7 cellular contexts compared by ENCODE assay signal in genomic region chr6:82032444-82032843, GRCh38.
"Had no signal": no experiment of that assay in that cellular context is flagged by ENCODE, and none has a peak within 500 bp of the region (broad histone marks: within the 10 kb centered on the region; RNA-seq: fewer than 3 reads in every experiment).

No MANE protein-coding gene starts in this region.

- ATAC-seq: GM23338, K562 had no signal

- H3K4me3 ChIP-seq: GM23338, K562 had no signal

- H3K9me3 Mint-ChIP-seq: GM23338, H9, HFFc6 had no signal

- H3K27ac Mint-ChIP-seq: GM23338, H9, HFFc6 had no signal

- DNase-seq: H9, HCEC 1CT, HFFc6, IMR-90, KG1 had no signal

- H3K4me1 Mint-ChIP-seq: GM23338, H9 had no signal

- H3K4me3 Mint-ChIP-seq: GM23338, H9, HFFc6 had no signal

- H2AFZ ChIP-seq: GM23338 had no signal

- H3K4me2 ChIP-seq: GM23338 had no signal
